Comparison of ENCODE assay signal across 9 cellular contexts in genomic region chr3:50155891-50156290, GRCh38. TPM values are rescaled to one million over a fixed set of nuclear protein-coding genes. Genes with fewer than 3 reads are reported as not detected.
DNase-seq lines count a peak whose midpoint lies in the region; TF ChIP-seq lines count a peak whose summit lies in the region.
"Had no signal": no experiment of that assay in that cellular context is flagged by ENCODE, and none has a peak within 500 bp of the region (broad histone marks: within the 10 kb centered on the region; RNA-seq: fewer than 3 reads in every experiment).

No MANE protein-coding gene starts in this region.

- H3K9me3 ChIP-seq in tibial artery: no peaks in the 10 kb centered on the region

- peak overlapping the region; percentile 36 for H3K4me3 ChIP-seq in lower leg skin (ENCODE audit: low read depth, poor library complexity, severe bottlenecking)
- peak overlapping the region; percentile 54 to 58 for H3K4me3 ChIP-seq in tibial artery

- 6 to 16% methylated on average over 13 of the region's 13 CpGs for WGBS in lower leg skin, 2 donors

- peaks cover 0 to 10% (median 0%) of the 10 kb centered on the region in 3 donors for H3K36me3 ChIP-seq in tibial artery

- no peak for TF ChIP-seq CTCF in lower leg skin (IDR thresholded peaks at IDR 0.05)
- TF ChIP-seq CTCF in tibial artery (IDR thresholded peaks at IDR 0.05): no peak

- peak overlapping the region in 1 of 2 donors; percentile 87 for H3K27ac ChIP-seq in tibial artery

- intact Hi-C loops in lower leg skin (cut with DNase I; ENCODE audit: low total_unique reads): no loop called here
- intact Hi-C loops in tibial artery (cut with DNase I; ENCODE audit: low total_unique reads): no loop called here

- no peak for TF ChIP-seq POLR2A in lower leg skin (IDR thresholded peaks at IDR 0.05)

- DNase-seq in activated CD8-positive, alpha-beta memory T cell treated with anti-CD3 and anti-CD28 coated beads for 24 hours: peak; percentile 60
- no peak for DNase-seq in activated CD8-positive, alpha-beta memory T cell treated with anti-CD3 and anti-CD28 coated beads, Interleukin-2, amount 50 U/mL, for 4 hours
- peak; percentile 62 for DNase-seq in astrocyte of the hippocampus (ENCODE audit: low read depth, low spot score)
- no peak for DNase-seq in lower leg skin (ENCODE audit: low spot score in 2 of 2)
- no peak for DNase-seq in tibial artery
- DNase-seq in NCI-H510A treated with DMSO at 0.1 percent for 48 hours (lab: John Stamatoyannopoulos, UW): no peak
- no peak for DNase-seq in LoVo (ENCODE audit: low spot score)
- no peak for DNase-seq in NCI-H1930 (lab: John Stamatoyannopoulos, UW)
- DNase-seq: DND-41 had no signal

- peaks cover 0 to 79% (median 62%) of the 10 kb centered on the region in 4 donors for H3K4me1 ChIP-seq in tibial artery

- H3K27me3 ChIP-seq in tibial artery: no peaks in the 10 kb centered on the region

RNA-seq across cellular contexts. Expression of gene SEMA3F, which starts 0.8 kb away (rescaled TPM):
- total RNA-seq in lower leg skin: 100 to 1,000 TPM; 106 to 151 (median 120) TPM

RNA-seq across cellular contexts. Expression of gene GNAT1, which starts 35.5 kb away (rescaled TPM):
- not detected for total RNA-seq in lower leg skin

RNA-seq across cellular contexts. Expression of gene SLC38A3, which starts 49.2 kb away (rescaled TPM):
- total RNA-seq in lower leg skin: under 1 TPM in 1 of 4 donors, not detected in 3; 0.62 TPM

Comparison
In these comparisons a context has a peak if more than half of its experiments do, and no peak if none do; other contexts are left out.
1. DNase-seq: peak in activated CD8-positive, alpha-beta memory T cell treated with anti-CD3 and anti-CD28 coated beads for 24 hours (single experiment) and astrocyte of the hippocampus (single experiment); none in activated CD8-positive, alpha-beta memory T cell treated with anti-CD3 and anti-CD28 coated beads, Interleukin-2, amount 50 U/mL, for 4 hours (single experiment), lower leg skin (0 of 2), tibial artery (0 of 2), NCI-H510A treated with DMSO at 0.1 percent for 48 hours (single experiment), LoVo (single experiment) and NCI-H1930 (0 of 2).